ENCODE assay signal across 8 cellular contexts in the genomic region with DNA sequence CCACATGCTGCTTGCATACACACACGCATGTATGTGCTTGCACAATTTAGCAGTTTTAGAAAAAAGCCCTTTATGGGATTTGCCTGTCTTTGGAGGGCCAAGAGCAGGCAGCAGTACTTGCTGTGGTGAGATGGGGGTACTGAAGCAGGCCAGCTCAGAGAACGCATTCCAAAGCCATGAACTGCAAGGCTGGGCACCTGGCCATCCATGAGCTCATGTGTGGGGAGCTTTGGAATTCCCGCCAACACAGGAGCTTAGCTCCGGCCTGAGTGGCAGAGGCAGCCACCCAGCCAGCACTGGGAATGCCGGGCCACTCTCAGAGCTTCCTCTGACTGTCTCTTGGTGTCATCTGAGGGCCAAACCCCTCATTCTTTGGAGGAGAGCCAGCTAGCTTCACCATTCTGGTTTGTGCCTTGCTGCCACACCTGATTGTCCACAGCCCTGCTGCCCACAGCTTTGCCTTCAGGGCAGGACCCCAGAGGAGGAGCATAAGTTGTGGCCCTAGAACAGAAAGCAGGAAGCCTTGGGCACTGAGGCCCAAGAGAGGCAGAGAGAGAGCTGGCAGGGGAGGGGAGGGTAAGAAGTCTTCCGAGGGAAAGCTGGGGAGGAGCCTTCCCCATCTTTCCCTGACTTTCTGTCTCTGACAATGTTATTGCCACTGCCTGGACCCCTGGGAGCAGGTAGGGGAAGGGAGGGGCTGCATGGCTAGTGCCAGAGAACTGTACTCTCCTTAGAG.
DNase-seq lines count a peak whose midpoint lies in the region; ATAC-seq, FAIRE-seq and TF ChIP-seq lines count a peak whose summit lies in the region.

No MANE protein-coding gene starts in this region.

- FAIRE-seq in kidney (lab: Jason Lieb, UNC) = no peak

- no peak overlapping the region for H3K9ac ChIP-seq in kidney (ENCODE audit: low read length in 2 of 2)

- no peaks in the 10 kb centered on the region for H3K9me3 Mint-ChIP-seq in activated naive CD8-positive, alpha-beta T cell treated with anti-CD3 and anti-CD28 coated beads for 36 hours

- H3K36me3 Mint-ChIP-seq in activated naive CD8-positive, alpha-beta T cell treated with anti-CD3 and anti-CD28 coated beads for 36 hours = no peaks in the 10 kb centered on the region

- intact Hi-C loops in kidney (cut with DNase I) = no loop called here

- no peak overlapping the region for H3K4me3 ChIP-seq in kidney (ENCODE audit: low read length in 2 of 2)
- H3K4me3 ChIP-seq in suprapubic skin = no peak overlapping the region

- 23% methylated on average over 3 of the region's 6 CpGs for WGBS in suprapubic skin

- peaks cover 2% of the 10 kb centered on the region for H3K4me1 Mint-ChIP-seq in activated naive CD8-positive, alpha-beta T cell treated with anti-CD3 and anti-CD28 coated beads for 36 hours

- TF ChIP-seq EP300 in suprapubic skin (IDR thresholded peaks at IDR 0.05) = no peak

- ATAC-seq in HG03378 (IDR thresholded peaks at IDR 0.05; ENCODE audit: unreplicated experiment) = no peak

- no peaks in the 10 kb centered on the region for H3K9me3 ChIP-seq in kidney (ENCODE audit: control insufficient read depth in 1 of 2, low read length in 2 of 2)
- H3K9me3 ChIP-seq in suprapubic skin = no peaks in the 10 kb centered on the region

- no peak overlapping the region for H3K4me3 Mint-ChIP-seq in activated naive CD8-positive, alpha-beta T cell treated with anti-CD3 and anti-CD28 coated beads for 36 hours

- no peak overlapping the region for H3K27ac ChIP-seq in kidney (ENCODE audit: low read depth in 2 of 2, low read length in 2 of 2)
- H3K27ac ChIP-seq in suprapubic skin = peak overlapping the region; percentile 15

- H3K36me3 ChIP-seq in kidney (ENCODE audit: control insufficient read depth in 1 of 2, insufficient read depth in 2 of 2, low read length in 2 of 2) (no peaks in the 10 kb centered on the region), suprapubic skin (no peaks in the 10 kb centered on the region)

- DNase-seq in HT1080 (ENCODE audit: low read depth) (peak; percentile 98), brain pericyte (ENCODE audit: low read depth, low spot score) (peak; percentile 12), kidney (peak; percentile 93), suprapubic skin (ENCODE audit: low spot score in 2 of 2) (no peak)
- no peak for DNase-seq in activated naive CD8-positive, alpha-beta T cell treated with anti-CD3 and anti-CD28 coated beads for 36 hours
- no peak for DNase-seq in activated effector memory CD4-positive, alpha-beta T cell treated with Interleukin-2 at 50 U/mL for 16 hours
- DNase-seq in activated CD4-positive, alpha-beta T cell treated with anti-CD3 and anti-CD28 coated beads for 4 hours = no peak

- no peak for TF ChIP-seq POLR2A in suprapubic skin (IDR thresholded peaks at IDR 0.05)

- TF ChIP-seq CTCF in kidney (IDR thresholded peaks at IDR 0.05; ENCODE audit: borderline replicate concordance, extremely low read depth, insufficient read depth) (no peak), suprapubic skin (IDR thresholded peaks at IDR 0.05) (peak in 1 of 2 donors; percentile 34)

- H3K27me3 Mint-ChIP-seq in activated naive CD8-positive, alpha-beta T cell treated with anti-CD3 and anti-CD28 coated beads for 36 hours = peaks cover 78% of the 10 kb centered on the region

- peaks cover 76% of the 10 kb centered on the region for H3K27me3 ChIP-seq in suprapubic skin

- H3K4me1 ChIP-seq in kidney (ENCODE audit: control insufficient read depth in 1 of 2, insufficient read depth in 1 of 2, low read depth in 1 of 2, low read length in 2 of 2) (peaks cover 0 to 5% of the 10 kb centered on the region in 2 donors), suprapubic skin (peaks cover 21% of the 10 kb centered on the region)

- no peak overlapping the region for H3K27ac Mint-ChIP-seq in activated naive CD8-positive, alpha-beta T cell treated with anti-CD3 and anti-CD28 coated beads for 36 hours

Comparison
In these comparisons a context has a peak if more than half of its experiments do, and no peak if none do; other contexts are left out.
1. DNase-seq: peak in HT1080 (single experiment), brain pericyte (single experiment) and kidney (single experiment); none in suprapubic skin (0 of 2), activated naive CD8-positive, alpha-beta T cell treated with anti-CD3 and anti-CD28 coated beads for 36 hours (single experiment), activated effector memory CD4-positive, alpha-beta T cell treated with Interleukin-2 at 50 U/mL for 16 hours (single experiment) and activated CD4-positive, alpha-beta T cell treated with anti-CD3 and anti-CD28 coated beads for 4 hours (0 of 2).